ENCODE assay signal across 10 cellular contexts in genomic region chr15:57440167-57440566, GRCh38.
"Had no signal": no experiment of that assay in that cellular context is flagged by ENCODE, and none has a peak within 500 bp of the region (broad histone marks: within the 10 kb centered on the region; RNA-seq: fewer than 3 reads in every experiment).

No MANE protein-coding gene starts in this region.

- ATAC-seq: stimulated activated effector memory CD8-positive, alpha-beta T cell treated with anti-CD3 and anti-CD28 coated beads, Interleukin-12 subunit alpha, Interleukin-12 subunit beta, amount 100 ng/mL, for 72 hours had no signal

- H3K9me3 Mint-ChIP-seq: activated T-helper 1 cell treated with anti-CD3 and anti-CD28 coated beads, Interleukin-12 subunit alpha, Interleukin-12 subunit beta, Interleukin-2, Interleukin-4 antibody, amounts not matched to agents 30 ng/mL and 10 ng/mL and 1 ng/mL, durations not matched to agents 14 hours and 24 hours and 36 hours; dendritic cell treated with granulocyte-macrophage colony-stimulating factor and Interleukin-4, amounts not matched to agents 40 ng/mL and 50 ng/mL, for 4 days; stimulated activated effector memory CD8-positive, alpha-beta T cell treated with anti-CD3 and anti-CD28 coated beads, Interleukin-12 subunit alpha, Interleukin-12 subunit beta, amount 100 ng/mL, for 72 hours; T-helper 1 cell treated with Interleukin-12 subunit alpha and Interleukin-12 subunit beta and Interleukin-4 antibody, amounts not matched to agents 30 μg/mL and 1 μg/mL, for 36 hours had no signal

- DNase-seq: activated CD4-positive, alpha-beta T cell treated with anti-CD3 and anti-CD28 coated beads for 48 hours; activated naive CD4-positive, alpha-beta T cell; glutamatergic neuron had no signal

- H3K4me1 Mint-ChIP-seq: stimulated activated effector memory CD8-positive, alpha-beta T cell treated with anti-CD3 and anti-CD28 coated beads, Interleukin-12 subunit alpha, Interleukin-12 subunit beta, amount 100 ng/mL, for 72 hours had no signal

- H3K9me3 ChIP-seq: right atrium auricular region had no signal

- H3K36me3 ChIP-seq: right atrium auricular region had no signal

- H3K4me3 ChIP-seq: right atrium auricular region had no signal

- H3K4me3 Mint-ChIP-seq: activated T-helper 1 cell treated with anti-CD3 and anti-CD28 coated beads, Interleukin-12 subunit alpha, Interleukin-12 subunit beta, Interleukin-2, Interleukin-4 antibody, amounts not matched to agents 30 ng/mL and 10 ng/mL and 1 ng/mL, durations not matched to agents 14 hours and 24 hours and 36 hours; dendritic cell treated with granulocyte-macrophage colony-stimulating factor and Interleukin-4, amounts not matched to agents 40 ng/mL and 50 ng/mL, for 4 days; stimulated activated effector memory CD8-positive, alpha-beta T cell treated with anti-CD3 and anti-CD28 coated beads, Interleukin-12 subunit alpha, Interleukin-12 subunit beta, amount 100 ng/mL, for 72 hours; T-helper 1 cell treated with Interleukin-12 subunit alpha and Interleukin-12 subunit beta and Interleukin-4 antibody, amounts not matched to agents 30 μg/mL and 1 μg/mL, for 36 hours; type B pancreatic cell had no signal

- H3K36me3 Mint-ChIP-seq: stimulated activated effector memory CD8-positive, alpha-beta T cell treated with anti-CD3 and anti-CD28 coated beads, Interleukin-12 subunit alpha, Interleukin-12 subunit beta, amount 100 ng/mL, for 72 hours had no signal

- H3K4me1 ChIP-seq: parathyroid adenoma had no signal

- H3K27ac ChIP-seq: parathyroid adenoma had no signal

- H3K27me3 ChIP-seq: right atrium auricular region had no signal

- H3K27me3 Mint-ChIP-seq: dendritic cell treated with granulocyte-macrophage colony-stimulating factor and Interleukin-4, amounts not matched to agents 40 ng/mL and 50 ng/mL, for 4 days; type B pancreatic cell had no signal

- H3K27ac Mint-ChIP-seq: activated T-helper 1 cell treated with anti-CD3 and anti-CD28 coated beads, Interleukin-12 subunit alpha, Interleukin-12 subunit beta, Interleukin-2, Interleukin-4 antibody, amounts not matched to agents 30 ng/mL and 10 ng/mL and 1 ng/mL, durations not matched to agents 14 hours and 24 hours and 36 hours; dendritic cell treated with granulocyte-macrophage colony-stimulating factor and Interleukin-4, amounts not matched to agents 40 ng/mL and 50 ng/mL, for 4 days; stimulated activated effector memory CD8-positive, alpha-beta T cell treated with anti-CD3 and anti-CD28 coated beads, Interleukin-12 subunit alpha, Interleukin-12 subunit beta, amount 100 ng/mL, for 72 hours; T-helper 1 cell treated with Interleukin-12 subunit alpha and Interleukin-12 subunit beta and Interleukin-4 antibody, amounts not matched to agents 30 μg/mL and 1 μg/mL, for 36 hours had no signal
